12 cellular contexts compared by ENCODE assay signal in the genomic region with DNA sequence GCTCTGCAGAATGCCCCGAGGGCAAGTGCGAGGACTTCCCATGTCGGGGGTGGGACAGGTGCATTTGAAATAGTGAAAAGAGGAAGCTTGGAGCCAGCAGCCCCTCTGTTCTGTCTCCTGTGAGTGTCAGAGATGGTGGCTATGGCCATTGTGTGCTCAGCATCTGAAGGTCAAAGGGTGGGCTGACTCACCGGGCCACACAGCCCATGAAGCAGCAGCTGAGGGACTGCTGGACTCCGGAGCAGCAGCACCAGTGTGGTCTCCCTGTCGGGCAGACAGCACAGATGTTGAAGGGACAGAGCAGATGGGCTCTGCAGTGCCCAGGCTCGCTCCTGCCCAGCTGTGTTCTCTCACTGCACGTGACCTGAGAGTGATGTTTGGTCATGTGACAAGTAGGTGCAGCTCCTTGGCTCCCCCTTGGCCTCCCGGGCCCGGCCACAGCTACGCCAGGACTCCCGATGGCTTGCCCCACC. TPM values are rescaled to one million over a fixed set of nuclear protein-coding genes. Genes with fewer than 3 reads are reported as not detected.
DNase-seq lines count a peak whose midpoint lies in the region; ATAC-seq, FAIRE-seq and TF ChIP-seq lines count a peak whose summit lies in the region.
"Had no signal": no experiment of that assay in that cellular context is flagged by ENCODE, and none has a peak within 500 bp of the region (broad histone marks: within the 10 kb centered on the region; RNA-seq: fewer than 3 reads in every experiment).

No MANE protein-coding gene starts in this region.

- no peaks in the 10 kb centered on the region for H3K9me2 ChIP-seq in hepatocyte (replicated peaks; ENCODE audit: insufficient read depth)

- H3K27me3 Mint-ChIP-seq in T-cell, result no peaks in the 10 kb centered on the region

- H3K4me3 ChIP-seq in NT2/D1 (ENCODE audit: insufficient read length, low read depth) (no peak overlapping the region), hepatocyte (no peak overlapping the region), small intestine (ENCODE audit: low read depth in 1 of 2, low read length in 2 of 2) (no peak overlapping the region)

- TF ChIP-seq CTCF in hepatocyte (IDR thresholded peaks at IDR 0.05; ENCODE audit: poor library complexity), result no peak

- H4K20me1 ChIP-seq in hepatocyte (ENCODE audit: insufficient read depth, poor library complexity, severe bottlenecking), result no peaks in the 10 kb centered on the region

- CTCF ChIA-PET in T-cell (lab: Charles Lee), result interaction anchor here (0.6 kb wide), 2 partner anchors 16 to 124 kb away, joined by 3 to 7 read pairs; no protein-coding TSS in a partner anchor

- no peak overlapping the region for H2AFZ ChIP-seq in hepatocyte

- no peaks in the 10 kb centered on the region for H3K9me3 ChIP-seq in NT2/D1 (ENCODE audit: insufficient read depth, low read length)
- H3K9me3 ChIP-seq in hepatocyte (ENCODE audit: low read depth), result no peaks in the 10 kb centered on the region
- H3K9me3 ChIP-seq in small intestine (ENCODE audit: control insufficient read depth, low read depth), result no peaks in the 10 kb centered on the region

- no peak for FAIRE-seq in small intestine (lab: Jason Lieb, UNC)
- FAIRE-seq: keratinocyte, RCC 7860 had no signal

- no peak for ATAC-seq in T-cell (replicated peaks in 1 of 4)

- H3K9ac ChIP-seq in NT2/D1 (ENCODE audit: insufficient read length, low read depth), result peak overlapping the region; percentile 24

- H3K36me3 Mint-ChIP-seq in T-cell, result peaks cover 8% of the 10 kb centered on the region

- peak overlapping the region; percentile 40 for H3K27ac ChIP-seq in hepatocyte
- no peak overlapping the region for H3K27ac ChIP-seq in small intestine (ENCODE audit: low read depth in 1 of 2, low read length in 1 of 2)
- H3K27ac ChIP-seq: VCaP had no signal

- H3K79me2 ChIP-seq in hepatocyte, result peaks cover 91% of the 10 kb centered on the region

- H3K36me3 ChIP-seq in NT2/D1 (ENCODE audit: insufficient read depth, insufficient read length, low read length) (peaks cover 6% of the 10 kb centered on the region), hepatocyte (replicated peaks; ENCODE audit: insufficient read depth, low read depth) (no peaks in the 10 kb centered on the region), small intestine (ENCODE audit: control insufficient read depth in 2 of 2, insufficient read depth in 2 of 2, low read length in 2 of 2) (peaks cover 0 to under 1% of the 10 kb centered on the region in 2 donors)

- H3K4me1 ChIP-seq in NT2/D1 (ENCODE audit: insufficient read depth, insufficient read length) (peaks cover 34% of the 10 kb centered on the region), hepatocyte (ENCODE audit: insufficient read depth) (peaks cover 10% of the 10 kb centered on the region), small intestine (ENCODE audit: control insufficient read depth in 2 of 2, insufficient read depth in 1 of 2, low read depth in 1 of 2, low read length in 1 of 2) (peaks cover 0 to 9% of the 10 kb centered on the region in 2 donors)

- peak; percentile 8 for DNase-seq in NCI-H2227 (lab: John Stamatoyannopoulos, UW; ENCODE audit: unreplicated experiment)
- no peak for DNase-seq in NCI-H2227 treated with DMSO at 0.1 percent for 48 hours (lab: John Stamatoyannopoulos, UW)
- no peak for DNase-seq in NT2/D1 (ENCODE audit: low read depth, low spot score)
- no peak for DNase-seq in hepatocyte (ENCODE audit: low spot score)
- peak; percentile 44 for DNase-seq in small intestine
- no peak for DNase-seq in activated CD4-positive, alpha-beta T cell treated with anti-CD3 and anti-CD28 coated beads for 48 hours
- no peak for DNase-seq in T-cell
- no peak for DNase-seq in stimulated activated CD4-positive, alpha-beta T cell treated with anti-CD3 and anti-CD28 coated beads, Interleukin-2, amount 100 ng/mL, for 24 hours
- DNase-seq: NCI-H1436 treated with DMSO at 0.1 percent for 48 hours had no signal

- H3K4me1 Mint-ChIP-seq in T-cell, result peaks cover 50 to 75% (median 63%) of the 10 kb centered on the region in 3 donors

- 71% methylated on average over 12 of the region's 12 CpGs for WGBS in hepatocyte (ENCODE audit: low lambda C conversion rate, missing lambda C conversion rate)
- WGBS in small intestine, 3 donors, result 36 to 63% (median 58%) methylated on average over 12 of the region's 12 CpGs

- no peak overlapping the region for H3K4me3 Mint-ChIP-seq in T-cell

- H3K27ac Mint-ChIP-seq in T-cell, result peak overlapping the region in 1 of 2 donors; percentile 15

- no peaks in the 10 kb centered on the region for H3K27me3 ChIP-seq in NT2/D1 (ENCODE audit: insufficient read depth, insufficient read length)
- no peaks in the 10 kb centered on the region for H3K27me3 ChIP-seq in hepatocyte
- H3K27me3 ChIP-seq in small intestine (ENCODE audit: control insufficient read depth in 2 of 2, insufficient read depth in 2 of 2, low read length in 2 of 2), result no peaks in the 10 kb centered on the region

- H3K9me3 Mint-ChIP-seq in T-cell, result no peaks in the 10 kb centered on the region

- POLR2A ChIA-PET in T-cell (lab: Charles Lee), result interaction anchor here in 1 of 2 donors (0.6 kb wide), 1 partner anchor 315 kb away, joined by 3 read pairs; no protein-coding TSS in a partner anchor

- no peak overlapping the region for H3K4me2 ChIP-seq in hepatocyte

RNA-seq across cellular contexts. Expression of gene TBC1D14, which starts 53.5 kb away (rescaled TPM):
- total RNA-seq in hepatocyte, result 46.1 and 50.8 TPM in 2 replicates
- 26.5 and 33.6 TPM in 2 replicates for polyA plus RNA-seq in hepatocyte
- polyA plus RNA-seq in small intestine, result 10 to 100 TPM; 16.8 to 31.5 (median 18.9) TPM
- total RNA-seq in T-cell, result 10 to 100 TPM; 44.2 to 73.8 (median 62.3) TPM

Comparison
In these comparisons a context has a peak if more than half of its experiments do, and no peak if none do; other contexts are left out.
1. DNase-seq: peak in NCI-H2227 (single experiment) and small intestine (single experiment); none in NCI-H2227 treated with DMSO at 0.1 percent for 48 hours (single experiment), NT2/D1 (single experiment), hepatocyte (single experiment), activated CD4-positive, alpha-beta T cell treated with anti-CD3 and anti-CD28 coated beads for 48 hours (single experiment), T-cell (0 of 34) and stimulated activated CD4-positive, alpha-beta T cell treated with anti-CD3 and anti-CD28 coated beads, Interleukin-2, amount 100 ng/mL, for 24 hours (0 of 2).